Comparison of ENCODE assay signal across 15 cellular contexts in the genomic region with DNA sequence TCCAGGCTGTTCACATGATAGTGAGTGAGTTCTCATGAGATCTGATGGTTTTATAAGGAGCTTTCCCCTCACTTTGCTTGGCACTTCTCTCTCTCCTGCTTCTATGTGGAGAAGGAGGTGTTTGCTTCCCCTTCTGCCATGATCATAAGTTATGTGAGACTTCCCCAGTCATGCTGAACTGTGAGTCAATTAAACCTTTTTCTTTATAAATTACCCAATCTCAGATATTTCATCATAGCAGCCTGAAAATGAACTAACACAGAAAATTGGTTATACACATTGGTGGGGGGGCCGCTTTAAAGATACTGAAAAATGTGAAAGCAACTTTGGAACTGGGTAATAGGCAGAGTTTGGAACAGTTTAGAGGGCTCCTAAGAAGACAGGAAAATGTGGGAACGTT.
DNase-seq lines count a peak whose midpoint lies in the region; ATAC-seq and TF ChIP-seq lines count a peak whose summit lies in the region.
"Had no signal": no experiment of that assay in that cellular context is flagged by ENCODE, and none has a peak within 500 bp of the region (broad histone marks: within the 10 kb centered on the region; RNA-seq: fewer than 3 reads in every experiment).

No MANE protein-coding gene starts in this region.

- H3K27me3 ChIP-seq in subcutaneous abdominal adipose tissue (ENCODE audit: control insufficient read depth in 5 of 5, insufficient read depth in 4 of 5, low read length in 5 of 5), result no peaks in the 10 kb centered on the region

- no peaks in the 10 kb centered on the region for H3K36me3 ChIP-seq in subcutaneous abdominal adipose tissue (ENCODE audit: control insufficient read depth in 5 of 5, insufficient read depth in 5 of 5, low read length in 5 of 5)

- peak overlapping the region; percentile 88 for H3K27ac ChIP-seq in subcutaneous abdominal adipose tissue (ENCODE audit: low read depth, low read length)
- H3K27ac ChIP-seq: A549 had no signal

- H3K9me3 ChIP-seq in subcutaneous abdominal adipose tissue (ENCODE audit: control insufficient read depth in 5 of 5, low read length in 5 of 5), result no peaks in the 10 kb centered on the region
- H3K9me3 ChIP-seq: A549 had no signal

- DNase-seq in MV-4-11 (lab: John Stamatoyannopoulos, UW), result peak; percentile 32
- peak; percentile 5 for DNase-seq in cardiac fibroblast (ENCODE audit: low read depth in 2 of 2)
- DNase-seq in fibroblast of peridontal ligament (ENCODE audit: extremely low read depth), result peak; percentile 36
- DNase-seq in left ventricle myocardium superior, result no peak
- DNase-seq in NCI-H187 treated with DMSO at 0.1 percent for 48 hours (lab: John Stamatoyannopoulos, UW), result no peak
- DNase-seq: CD8-positive, alpha-beta T cell; COR-L47; DND-41; H7 had no signal

- H3K9ac ChIP-seq in subcutaneous abdominal adipose tissue (ENCODE audit: low read length in 5 of 5), result peak overlapping the region in 1 of 5 donors; percentile 26

- H3K4me3 ChIP-seq in cardiac fibroblast (replicated peaks in 1 of 2; ENCODE audit: low read depth in 2 of 2, low read length in 2 of 2) (no peak overlapping the region), subcutaneous abdominal adipose tissue (ENCODE audit: low read depth in 1 of 5, low read length in 5 of 5) (no peak overlapping the region)
- H3K4me3 ChIP-seq: A549, GM12878, GM23338 had no signal

- peaks cover 0 to 16% (median 7%) of the 10 kb centered on the region in 5 donors for H3K4me1 ChIP-seq in subcutaneous abdominal adipose tissue (ENCODE audit: control insufficient read depth in 5 of 5, insufficient read depth in 5 of 5, low read length in 5 of 5)
- H3K4me1 ChIP-seq: A549 had no signal

- TF ChIP-seq CTCF in cardiac fibroblast (IDR thresholded peaks at IDR 0.05; ENCODE audit: low read depth, low read length), result no peak

- no peak for ATAC-seq in HG03159 (IDR thresholded peaks at IDR 0.05; ENCODE audit: unreplicated experiment)
- ATAC-seq in left ventricle myocardium superior, result no peak
- ATAC-seq in HG03280 (IDR thresholded peaks at IDR 0.05; ENCODE audit: unreplicated experiment), result no peak
- ATAC-seq: A549; CD8-positive, alpha-beta T cell; GM12878; GM23338 had no signal

- intact Hi-C loops in left ventricle myocardium superior (cut with micrococcal nuclease), result no loop called here

Comparison
In these comparisons a context has a peak if more than half of its experiments do, and no peak if none do; other contexts are left out.
1. DNase-seq: peak in MV-4-11 (single experiment), cardiac fibroblast (2 of 2) and fibroblast of peridontal ligament (single experiment); none in left ventricle myocardium superior (single experiment) and NCI-H187 treated with DMSO at 0.1 percent for 48 hours (single experiment).